1 cellular context compared by ENCODE assay signal in genomic region chr1:6205849-6206845, GRCh38.
TF ChIP-seq lines count a peak whose summit lies in the region.

Gene RNF207, plus strand, starts transcription at chr1:6206119. Its CDS starts 417 bp downstream, at chr1:6206536.

TF ChIP-seq in IMR-90, 13 proteins besides CTCF, POLR2A, EP300 and RAD21:
- TF ChIP-seq MAZ (IDR thresholded peaks at IDR 0.05; ENCODE audit: borderline replicate concordance, low read depth, low read length): peak; percentile 84; the same call in 1 of the 2 replicates
- no peak for TF ChIP-seq CHD1 (IDR thresholded peaks at IDR 0.05; ENCODE audit: low read depth, low read length)
- no peak for TF ChIP-seq RFX5 (IDR thresholded peaks at IDR 0.05; ENCODE audit: low read depth, low read length)
